8 cellular contexts compared by ENCODE assay signal in the genomic region with DNA sequence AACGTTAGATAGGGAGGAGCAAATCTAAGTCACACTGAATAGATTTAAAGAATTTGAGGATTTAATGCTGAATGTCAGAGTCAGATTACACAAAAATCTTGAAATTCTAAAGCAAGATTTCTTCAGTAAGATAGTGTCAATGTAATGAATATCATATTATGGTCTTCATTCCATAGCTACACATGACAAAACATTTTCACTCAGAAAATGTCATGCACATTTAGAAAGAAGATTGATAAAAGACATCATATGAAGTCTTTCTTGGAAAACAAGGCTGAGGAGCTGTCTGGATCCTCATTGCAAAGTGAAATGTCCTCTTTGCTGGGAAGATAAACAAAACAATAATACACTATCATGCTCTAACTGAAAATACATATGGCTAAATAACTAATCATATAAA.
"Had no signal": no experiment of that assay in that cellular context is flagged by ENCODE, and none has a peak within 500 bp of the region (broad histone marks: within the 10 kb centered on the region; RNA-seq: fewer than 3 reads in every experiment).

No MANE protein-coding gene starts in this region.

- H3K4me2 ChIP-seq: GM23338 had no signal

- H3K36me3 ChIP-seq: HAP-1 had no signal

- DNase-seq: GM23248, GOT3, H7, H9, HCEC 1CT, HFFc6 had no signal

- H3K4me3 ChIP-seq: GM23248, GM23338, HAP-1 had no signal

- H3K4me1 ChIP-seq: HAP-1 had no signal

- H3K9ac ChIP-seq: GM23248 had no signal

- H2AFZ ChIP-seq: GM23248, GM23338 had no signal

- H3K27ac ChIP-seq: GM23248 had no signal

- H3K9me3 ChIP-seq: HAP-1 had no signal
